In the genomic region with DNA sequence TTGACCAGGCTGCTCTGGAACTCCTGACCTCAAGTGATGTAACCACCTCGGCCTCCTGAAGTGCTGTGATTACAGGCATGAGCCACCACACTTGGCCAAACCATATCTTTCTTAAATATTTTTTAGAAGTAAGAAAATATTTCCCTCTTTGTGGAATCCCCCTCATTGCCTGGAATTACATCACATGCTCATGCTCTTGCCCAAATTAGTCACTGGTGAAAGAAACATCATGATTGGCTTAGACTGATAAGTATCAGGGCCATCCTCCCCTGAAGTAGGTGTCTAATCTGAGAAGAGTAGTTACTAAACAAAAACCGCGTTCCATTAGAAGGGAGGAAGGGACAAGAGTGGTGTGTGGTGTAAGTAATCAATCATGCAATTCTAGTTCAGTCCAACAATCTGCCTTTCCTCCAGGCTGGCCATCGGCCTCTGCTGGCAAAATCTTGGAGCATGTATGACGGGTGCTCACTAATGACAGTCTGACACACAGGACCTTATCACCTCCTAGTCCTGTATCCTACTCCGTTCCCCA, we compare ENCODE assay signal across 30 cellular contexts. TPM values are rescaled to one million over a fixed set of nuclear protein-coding genes. Genes with fewer than 3 reads are reported as not detected.
A peak's percentile ranks its signal among the peaks of the same experiment; 100 is the strongest.
DNase-seq lines count a peak whose midpoint lies in the region; FAIRE-seq and TF ChIP-seq lines count a peak whose summit lies in the region.
"Had no signal": no experiment of that assay in that cellular context is flagged by ENCODE, and none has a peak within 500 bp of the region (broad histone marks: within the 10 kb centered on the region; RNA-seq: fewer than 3 reads in every experiment).

No MANE protein-coding gene starts in this region.

- peak; percentile 50 for DNase-seq in EH (ENCODE audit: low read depth)
- peak; percentile 16 for DNase-seq in RCC 7860 (ENCODE audit: low spot score)
- peak; percentile 45 for DNase-seq in fibroblast of mammary gland (ENCODE audit: low read depth)
- peak; percentile 46 to 54 for DNase-seq in trophoblast cell
- DNase-seq in NCI-H1105 treated with DMSO at 0.1 percent for 48 hours (lab: John Stamatoyannopoulos, UW) = no peak
- no peak for DNase-seq in KBM-7
- DNase-seq in uterus = no peak
- DNase-seq: activated CD4-positive, alpha-beta memory T cell treated with anti-CD3 and anti-CD28 coated beads for 36 hours; activated CD4-positive, CD25-positive, alpha-beta regulatory T cell treated with anti-CD3 and anti-CD28 coated beads, Interleukin-2, amount 50 U/mL, for 72 hours; activated CD8-positive, alpha-beta memory T cell treated with anti-CD3 and anti-CD28 coated beads, Interleukin-2, amount 50 U/mL, for 48 hours; anterior cingulate cortex; Caco-2; caudate nucleus; DMS79 treated with DMSO at 0.1 percent for 48 hours; endodermal cell; esophagus squamous epithelium; Karpas-422; kidney; lower lobe of right lung; natural killer cell; NCI-H1694 treated with DMSO at 0.1 percent for 48 hours; NCI-H526; occipital lobe; stimulated activated naive CD8-positive, alpha-beta T cell treated with anti-CD3 and anti-CD28 coated beads, Interleukin-15, Interleukin-2, amounts not matched to agents 100 U/mL and 50 U/mL, for 24 hours had no signal

- no peak for TF ChIP-seq CTCF in fibroblast of mammary gland (conservative IDR thresholded peaks at IDR 0.05; ENCODE audit: control insufficient read depth, insufficient read depth, low read depth, low read length)
- TF ChIP-seq CTCF in uterus (IDR thresholded peaks at IDR 0.05) = no peak

- intact Hi-C loops in uterus (cut with DNase I; ENCODE audit: low total_unique reads) = no loop called here

- no peak overlapping the region for H4K8ac ChIP-seq in trophoblast cell (ENCODE audit: low read depth, low read length)

- no peaks in the 10 kb centered on the region for H3K79me1 ChIP-seq in trophoblast cell (ENCODE audit: low read length)

- TF ChIP-seq POLR2A in uterus (IDR thresholded peaks at IDR 0.05) = no peak

- no peak overlapping the region for H2BK5ac ChIP-seq in trophoblast cell (ENCODE audit: low read depth, low read length, poor library complexity)

- H3K27ac ChIP-seq in trophoblast cell (ENCODE audit: low read depth, low read length) (no peak overlapping the region), uterus (no peak overlapping the region)
- H3K27ac ChIP-seq: BLaER1 treated with 17β-estradiol and CSF1 and Interleukin-3, amounts not matched to agents 10 nM and 100 nM; esophagus squamous epithelium; lower lobe of right lung; SJSA1; skin epidermis; thoracic aorta had no signal

- H3K4me3 ChIP-seq in fibroblast of mammary gland (ENCODE audit: control insufficient read depth, low read depth, low read length) (no peak overlapping the region), trophoblast cell (ENCODE audit: low read depth, low read length) (no peak overlapping the region), uterus (no peak overlapping the region)
- H3K4me3 ChIP-seq: BLaER1 treated with 17β-estradiol and CSF1 and Interleukin-3, amounts not matched to agents 10 nM and 100 nM; esophagus squamous epithelium; HAP-1; lower lobe of right lung; SJSA1; skin epidermis; thoracic aorta had no signal

- no peak overlapping the region for H2BK12ac ChIP-seq in trophoblast cell (ENCODE audit: low read length)

- no peak for FAIRE-seq in RCC 7860 (lab: Jason Lieb, UNC)
- FAIRE-seq: kidney had no signal

- H3K23ac ChIP-seq in trophoblast cell (ENCODE audit: low read length) = no peak overlapping the region

- no peaks in the 10 kb centered on the region for H3K79me2 ChIP-seq in trophoblast cell (ENCODE audit: control insufficient read depth, insufficient read depth, low read length, poor library complexity)

- no peak overlapping the region for H3K18ac ChIP-seq in trophoblast cell (ENCODE audit: low read length)

- in situ Hi-C loops in KBM-7 (cut with MboI; ENCODE audit: low pct_unique_long_range_greater_than_20kb, low sequenced_read_pairs) = no loop called here

- H3K9ac ChIP-seq in trophoblast cell (ENCODE audit: low read length) = no peak overlapping the region
- H3K9ac ChIP-seq: BLaER1 treated with 17β-estradiol and CSF1 and Interleukin-3, amounts not matched to agents 10 nM and 100 nM had no signal

- WGBS in trophoblast cell (ENCODE audit: extremely low coverage, insufficient coverage, insufficient read length) = no CpG with 5 or more reads among the region's 6 CpGs

- H4K91ac ChIP-seq in trophoblast cell (ENCODE audit: low read depth, low read length) = no peak overlapping the region

- no peaks in the 10 kb centered on the region for H3K9me3 ChIP-seq in trophoblast cell (ENCODE audit: insufficient read depth, low read depth, low read length)
- no peaks in the 10 kb centered on the region for H3K9me3 ChIP-seq in uterus
- H3K9me3 ChIP-seq: Caco-2, esophagus squamous epithelium, HAP-1, lower lobe of right lung, SJSA1, thoracic aorta had no signal

- H2AK5ac ChIP-seq in trophoblast cell (ENCODE audit: low read length) = no peak overlapping the region

- H3K27me3 ChIP-seq in trophoblast cell (ENCODE audit: insufficient read depth, low read length) (no peaks in the 10 kb centered on the region), uterus (no peaks in the 10 kb centered on the region)
- H3K27me3 ChIP-seq: BLaER1 treated with 17β-estradiol and CSF1 and Interleukin-3, amounts not matched to agents 10 nM and 100 nM; SJSA1 had no signal

- no peak overlapping the region for H3K4me2 ChIP-seq in trophoblast cell (ENCODE audit: low read length)
- H3K4me2 ChIP-seq: BLaER1 treated with 17β-estradiol and CSF1 and Interleukin-3, amounts not matched to agents 10 nM and 100 nM had no signal

- H3K4me1 ChIP-seq in trophoblast cell (ENCODE audit: control insufficient read depth in 1 of 2, insufficient read depth in 2 of 2, low read length in 2 of 2) = no peaks in the 10 kb centered on the region
- no peaks in the 10 kb centered on the region for H3K4me1 ChIP-seq in uterus
- H3K4me1 ChIP-seq: BLaER1 treated with 17β-estradiol and CSF1 and Interleukin-3, amounts not matched to agents 10 nM and 100 nM; Caco-2; esophagus squamous epithelium; lower lobe of right lung; SJSA1 had no signal

- no peak overlapping the region for H3K4ac ChIP-seq in trophoblast cell (ENCODE audit: low read depth, low read length)

- no peak overlapping the region for H4K12ac ChIP-seq in trophoblast cell (ENCODE audit: low read depth, low read length)

- H2BK120ac ChIP-seq in trophoblast cell (ENCODE audit: insufficient read depth, low read length, poor library complexity) = no peak overlapping the region

- H3K14ac ChIP-seq in trophoblast cell (ENCODE audit: low read length) = no peak overlapping the region

- H2AFZ ChIP-seq in trophoblast cell (ENCODE audit: insufficient read depth, low read length, poor library complexity) = no peak overlapping the region

- H3K36me3 ChIP-seq in trophoblast cell (ENCODE audit: control insufficient read depth in 1 of 2, insufficient read depth in 2 of 2, low read length in 2 of 2) = no peaks in the 10 kb centered on the region
- no peaks in the 10 kb centered on the region for H3K36me3 ChIP-seq in uterus
- H3K36me3 ChIP-seq: BLaER1 treated with 17β-estradiol and CSF1 and Interleukin-3, amounts not matched to agents 10 nM and 100 nM; esophagus squamous epithelium; HAP-1; lower lobe of right lung; SJSA1; thoracic aorta had no signal

RNA-seq across cellular contexts. Expression of a gene that starts 52.3 kb away (rescaled TPM):
- polyA plus RNA-seq in trophoblast cell (2013) = 1.4 and 1.7 TPM in 2 replicates
- 1 to 10 TPM in 1 of 4 donors, under 1 TPM in 1, not detected in 2; 0.95 to 5.0 TPM for total RNA-seq in uterus
- total RNA-seq: activated CD4-positive, alpha-beta memory T cell treated with anti-CD3 and anti-CD28 coated beads for 36 hours; T-helper 1 cell treated with Interleukin-12 subunit alpha and Interleukin-12 subunit beta and Interleukin-4 antibody, amounts not matched to agents 30 ng/mL and 1 ng/mL, for 36 hours had no signal

Comparison
In these comparisons a context has a peak if more than half of its experiments do, and no peak if none do; other contexts are left out.
1. DNase-seq: peak in EH (single experiment), RCC 7860 (single experiment), fibroblast of mammary gland (single experiment) and trophoblast cell (2 of 2); none in NCI-H1105 treated with DMSO at 0.1 percent for 48 hours (single experiment), KBM-7 (single experiment) and uterus (0 of 2).